ENCODE assay signal across 26 cellular contexts in genomic region chr17:32854834-32855389, GRCh38. TPM values are rescaled to one million over a fixed set of nuclear protein-coding genes. Genes with fewer than 3 reads are reported as not detected.
DNase-seq lines count a peak whose midpoint lies in the region; ATAC-seq and TF ChIP-seq lines count a peak whose summit lies in the region.
"Had no signal": no experiment of that assay in that cellular context is flagged by ENCODE, and none has a peak within 500 bp of the region (broad histone marks: within the 10 kb centered on the region; RNA-seq: fewer than 3 reads in every experiment).

No MANE protein-coding gene starts in this region.

- H3K9me2 ChIP-seq in hepatocyte (replicated peaks; ENCODE audit: insufficient read depth), result no peaks in the 10 kb centered on the region

- H3K36me3 ChIP-seq in KMS-11 (ENCODE audit: insufficient read depth) (no peaks in the 10 kb centered on the region), hepatocyte (replicated peaks; ENCODE audit: insufficient read depth, low read depth) (no peaks in the 10 kb centered on the region), Peyer's patch (no peaks in the 10 kb centered on the region)
- H3K36me3 ChIP-seq: adrenal gland, sigmoid colon, upper lobe of left lung had no signal

- H3K4me1 ChIP-seq in KMS-11 (ENCODE audit: low read depth, poor library complexity, severe bottlenecking) (no peaks in the 10 kb centered on the region), hepatocyte (ENCODE audit: insufficient read depth) (peaks cover 4% of the 10 kb centered on the region), Peyer's patch (peaks cover 0 to 9% (median 0%) of the 10 kb centered on the region in 4 donors)
- H3K4me1 ChIP-seq: sigmoid colon, upper lobe of left lung had no signal

- peak; percentile 20; the same call in 1 of the 2 replicates for TF ChIP-seq CTCF in 22Rv1 (IDR thresholded peaks at IDR 0.05)
- TF ChIP-seq CTCF in KMS-11 (conservative IDR thresholded peaks at IDR 0.05; ENCODE audit: low read depth, low read length), result peak; percentile 36; the same call in 1 of the 2 replicates
- TF ChIP-seq CTCF in VCaP (conservative IDR thresholded peaks at IDR 0.05), result peak; percentile 38
- TF ChIP-seq CTCF in hepatocyte (IDR thresholded peaks at IDR 0.05; ENCODE audit: poor library complexity), result peak; percentile 4
- no peak for TF ChIP-seq CTCF in osteocyte (IDR thresholded peaks at IDR 0.05)
- peak in 3 of 6 experiments; percentile 54 to 69 (median 59) for TF ChIP-seq CTCF in Peyer's patch (IDR thresholded peaks at IDR 0.05)

- H3K4me1 Mint-ChIP-seq in osteocyte (ENCODE audit: unreplicated experiment), result peaks cover 9% of the 10 kb centered on the region

- no peak overlapping the region for H3K9ac ChIP-seq in KMS-11

- H3K4me2 ChIP-seq in KMS-11 (no peak overlapping the region), hepatocyte (peak overlapping the region; percentile 41)

- no peak for ATAC-seq in GM21381 (IDR thresholded peaks at IDR 0.05; ENCODE audit: unreplicated experiment)
- ATAC-seq: K562; naive thymus-derived CD8-positive, alpha-beta T cell; stimulated activated naive CD8-positive, alpha-beta T cell treated with anti-CD3 and anti-CD28 coated beads, Interleukin-15, amount 100 ng/mL, for 72 hours had no signal

- no peak overlapping the region for H2AFZ ChIP-seq in KMS-11 (ENCODE audit: low read depth)
- H2AFZ ChIP-seq in hepatocyte, result no peak overlapping the region

- H3K9me3 Mint-ChIP-seq in osteocyte (ENCODE audit: unreplicated experiment), result no peaks in the 10 kb centered on the region
- H3K9me3 Mint-ChIP-seq: naive thymus-derived CD8-positive, alpha-beta T cell; stimulated activated naive CD8-positive, alpha-beta T cell treated with anti-CD3 and anti-CD28 coated beads, Interleukin-15, amount 100 ng/mL, for 72 hours had no signal

- H3K27ac ChIP-seq in 22Rv1 (peak overlapping the region; percentile 29; the same call in 1 of the 2 replicates), KMS-11 (no peak overlapping the region), VCaP (peak overlapping the region; percentile 48), hepatocyte (peak overlapping the region; percentile 46), Peyer's patch (peak overlapping the region in 2 of 4 donors; percentile 57 to 73)
- H3K27ac ChIP-seq: adrenal gland, sigmoid colon, upper lobe of left lung had no signal

- H4K20me1 ChIP-seq in KMS-11 (ENCODE audit: insufficient read depth), result no peaks in the 10 kb centered on the region
- H4K20me1 ChIP-seq in hepatocyte (ENCODE audit: insufficient read depth, poor library complexity, severe bottlenecking), result no peaks in the 10 kb centered on the region

- H3K4me3 Mint-ChIP-seq in osteocyte (ENCODE audit: unreplicated experiment), result no peak overlapping the region
- H3K4me3 Mint-ChIP-seq: naive thymus-derived CD8-positive, alpha-beta T cell; stimulated activated naive CD8-positive, alpha-beta T cell treated with anti-CD3 and anti-CD28 coated beads, Interleukin-15, amount 100 ng/mL, for 72 hours had no signal

- H3K9me3 ChIP-seq in hepatocyte (ENCODE audit: low read depth) (no peaks in the 10 kb centered on the region), Peyer's patch (no peaks in the 10 kb centered on the region)
- H3K9me3 ChIP-seq: adrenal gland, sigmoid colon, upper lobe of left lung had no signal

- no peak overlapping the region for H3K27ac Mint-ChIP-seq in osteocyte (ENCODE audit: unreplicated experiment)
- H3K27ac Mint-ChIP-seq: naive thymus-derived CD8-positive, alpha-beta T cell; stimulated activated naive CD8-positive, alpha-beta T cell treated with anti-CD3 and anti-CD28 coated beads, Interleukin-15, amount 100 ng/mL, for 72 hours had no signal

- H3K79me2 ChIP-seq in KMS-11 (ENCODE audit: insufficient read depth, low read depth) (no peaks in the 10 kb centered on the region; the same call in 1 of the 2 replicates), hepatocyte (peaks cover 81% of the 10 kb centered on the region)

- H3K4me3 ChIP-seq in KMS-11 (IDR thresholded peaks at IDR 0.05; ENCODE audit: insufficient read depth, low read depth, low read length) (no peak overlapping the region), hepatocyte (no peak overlapping the region), Peyer's patch (peak overlapping the region in 2 of 4 donors; percentile 15 to 23)
- H3K4me3 ChIP-seq: adrenal gland, K562, lung, sigmoid colon, upper lobe of left lung had no signal

- TF ChIP-seq POLR2A in Peyer's patch (IDR thresholded peaks at IDR 0.05), result no peak

- DNase-seq in hepatocyte (ENCODE audit: low spot score) (peak; percentile 21), osteocyte (ENCODE audit: extremely low spot score, unreplicated experiment) (no peak), kidney glomerular epithelial cell (lab: John Stamatoyannopoulos, UW) (no peak), Peyer's patch (no peak)
- DNase-seq: activated CD8-positive, alpha-beta memory T cell treated with anti-CD3 and anti-CD28 coated beads, Interleukin-2, amount 50 U/mL, for 48 hours; activated effector memory CD4-positive, alpha-beta T cell treated with Interleukin-2 at 50 U/mL for 16 hours; adrenal gland; caudate nucleus; DMS79; effector memory CD4-positive, alpha-beta T cell; naive thymus-derived CD8-positive, alpha-beta T cell; NCI-H1105; NCI-H2081; NCI-H510A treated with DMSO at 0.1 percent for 48 hours; posterior cingulate gyrus; SHP77; sigmoid colon; stimulated activated CD4-positive, alpha-beta T cell treated with anti-CD3 and anti-CD28 coated beads, Interleukin-2, amount 100 ng/mL, for 24 hours; stimulated activated naive CD8-positive, alpha-beta T cell treated with anti-CD3 and anti-CD28 coated beads, Interleukin-15, amount 100 ng/mL, for 72 hours; upper lobe of left lung had no signal

- H3K27me3 ChIP-seq in KMS-11 (ENCODE audit: insufficient read depth, low read depth) (no peaks in the 10 kb centered on the region), hepatocyte (no peaks in the 10 kb centered on the region), Peyer's patch (no peaks in the 10 kb centered on the region)
- H3K27me3 ChIP-seq: adrenal gland, sigmoid colon, upper lobe of left lung had no signal

- no peaks in the 10 kb centered on the region for H3K36me3 Mint-ChIP-seq in osteocyte (ENCODE audit: unreplicated experiment)
- H3K36me3 Mint-ChIP-seq: naive thymus-derived CD8-positive, alpha-beta T cell had no signal

- 79% methylated on average over 5 of the region's 5 CpGs for WGBS in hepatocyte (ENCODE audit: low lambda C conversion rate, missing lambda C conversion rate)

- H3K27me3 Mint-ChIP-seq in osteocyte (ENCODE audit: unreplicated experiment), result peaks cover 7% of the 10 kb centered on the region

RNA-seq across cellular contexts. Expression of gene MYO1D, which starts 22.0 kb away (rescaled TPM):
- total RNA-seq in hepatocyte (63.2 and 89.0 TPM in 2 replicates), osteocyte (15.4 and 19.1 TPM in 2 replicates), Peyer's patch (100 to 1,000 TPM; 148 to 340 (median 328) TPM)
- 34.3 and 36.2 TPM in 2 replicates for polyA plus RNA-seq in hepatocyte
